16 cellular contexts compared by ENCODE assay signal in genomic region chr5:16693879-16694278, GRCh38.
DNase-seq lines count a peak whose midpoint lies in the region; ATAC-seq and TF ChIP-seq lines count a peak whose summit lies in the region.
"Had no signal": no experiment of that assay in that cellular context is flagged by ENCODE, and none has a peak within 500 bp of the region (broad histone marks: within the 10 kb centered on the region; RNA-seq: fewer than 3 reads in every experiment).

No MANE protein-coding gene starts in this region.

- no peak for ATAC-seq in activated CD4-positive, alpha-beta T cell treated with anti-CD3 and anti-CD28 coated beads for 36 hours
- ATAC-seq: GM23338 had no signal

- H3K4me1 Mint-ChIP-seq in activated CD4-positive, alpha-beta T cell treated with anti-CD3 and anti-CD28 coated beads for 36 hours, result peaks cover 4% of the 10 kb centered on the region

- no peak overlapping the region for H3K9ac ChIP-seq in SK-N-MC (ENCODE audit: insufficient read length)
- H3K9ac ChIP-seq: BLaER1 treated with 17β-estradiol and CSF1 and Interleukin-3, amounts not matched to agents 10 nM and 100 nM had no signal

- peak overlapping the region; percentile 19; the same call in 1 of the 2 replicates for H3K27ac ChIP-seq in SK-N-MC
- H3K27ac ChIP-seq: BLaER1 treated with 17β-estradiol and CSF1 and Interleukin-3, amounts not matched to agents 10 nM and 100 nM; PC-9 had no signal

- peaks cover 2% of the 10 kb centered on the region for H3K27me3 Mint-ChIP-seq in activated CD4-positive, alpha-beta T cell treated with anti-CD3 and anti-CD28 coated beads for 36 hours

- no peak overlapping the region for H3K27ac Mint-ChIP-seq in activated CD4-positive, alpha-beta T cell treated with anti-CD3 and anti-CD28 coated beads for 36 hours
- H3K27ac Mint-ChIP-seq: GM23338; T-helper 1 cell treated with Interleukin-12 subunit alpha and Interleukin-12 subunit beta and Interleukin-4 antibody, amounts not matched to agents 30 μg/mL and 1 μg/mL, for 36 hours had no signal

- intact Hi-C loops in activated CD4-positive, alpha-beta T cell treated with anti-CD3 and anti-CD28 coated beads for 36 hours (cut with DNase I, micrococcal nuclease), result loop anchor here in 1 of 2 experiments (5.0 kb wide), 1 partner anchor 93 kb away; no protein-coding TSS in a partner anchor

- no peaks in the 10 kb centered on the region for H3K9me3 Mint-ChIP-seq in activated CD4-positive, alpha-beta T cell treated with anti-CD3 and anti-CD28 coated beads for 36 hours (ENCODE audit: low read depth)
- H3K9me3 Mint-ChIP-seq: GM23338; T-helper 1 cell treated with Interleukin-12 subunit alpha and Interleukin-12 subunit beta and Interleukin-4 antibody, amounts not matched to agents 30 μg/mL and 1 μg/mL, for 36 hours had no signal

- no peaks in the 10 kb centered on the region for H3K9me3 ChIP-seq in SK-N-MC (ENCODE audit: low read depth, low read length)

- POLR2A ChIA-PET in activated CD4-positive, alpha-beta T cell treated with anti-CD3 and anti-CD28 coated beads for 36 hours (lab: Charles Lee), result no interaction called here

- peak; percentile 62 for DNase-seq in AG10803 (ENCODE audit: low read depth)
- peak; percentile 27 for DNase-seq in GM03348 (ENCODE audit: low spot score)
- no peak for DNase-seq in SK-N-MC (ENCODE audit: low read depth, low spot score)
- DNase-seq in left kidney (ENCODE audit: low read depth, low spot score), result peak; percentile 41
- DNase-seq in HUDEP-2 (lab: John Stamatoyannopoulos, UW; ENCODE audit: unreplicated experiment in 76 of 76), result no peak
- no peak for DNase-seq in activated CD4-positive, alpha-beta T cell treated with anti-CD3 and anti-CD28 coated beads for 36 hours
- DNase-seq in NCI-H2029 treated with DMSO at 0.1 percent for 48 hours (lab: John Stamatoyannopoulos, UW), result no peak
- DNase-seq: DMS53, GDM1, KBM-7, NCI-H1048, NCI-H1694, PC-9 had no signal

- CTCF ChIA-PET in activated CD4-positive, alpha-beta T cell treated with anti-CD3 and anti-CD28 coated beads for 36 hours (lab: Charles Lee), result no interaction called here

- H3K36me3 ChIP-seq in SK-N-MC (ENCODE audit: insufficient read depth, low read length), result peaks cover 90% of the 10 kb centered on the region
- H3K36me3 ChIP-seq: BLaER1 treated with 17β-estradiol and CSF1 and Interleukin-3, amounts not matched to agents 10 nM and 100 nM had no signal

- no peak overlapping the region for H3K4me3 Mint-ChIP-seq in activated CD4-positive, alpha-beta T cell treated with anti-CD3 and anti-CD28 coated beads for 36 hours
- H3K4me3 Mint-ChIP-seq: GM23338; T-helper 1 cell treated with Interleukin-12 subunit alpha and Interleukin-12 subunit beta and Interleukin-4 antibody, amounts not matched to agents 30 μg/mL and 1 μg/mL, for 36 hours had no signal

- no peak for TF ChIP-seq CTCF in AG10803 (conservative IDR thresholded peaks at IDR 0.05; ENCODE audit: low read length)

- H3K36me3 Mint-ChIP-seq in activated CD4-positive, alpha-beta T cell treated with anti-CD3 and anti-CD28 coated beads for 36 hours (ENCODE audit: low read depth), result no peaks in the 10 kb centered on the region

- H3K4me3 ChIP-seq in AG10803 (ENCODE audit: low read length), result no peak overlapping the region
- no peak overlapping the region for H3K4me3 ChIP-seq in SK-N-MC
- H3K4me3 ChIP-seq: BLaER1 treated with 17β-estradiol and CSF1 and Interleukin-3, amounts not matched to agents 10 nM and 100 nM; GM23338; PC-9 had no signal

Comparison
In these comparisons a context has a peak if more than half of its experiments do, and no peak if none do; other contexts are left out.
1. DNase-seq: peak in AG10803 (single experiment), GM03348 (single experiment) and left kidney (single experiment); none in SK-N-MC (single experiment), HUDEP-2 (0 of 76), activated CD4-positive, alpha-beta T cell treated with anti-CD3 and anti-CD28 coated beads for 36 hours (single experiment) and NCI-H2029 treated with DMSO at 0.1 percent for 48 hours (single experiment).